ENCODE assay signal across 34 cellular contexts in the genomic region with DNA sequence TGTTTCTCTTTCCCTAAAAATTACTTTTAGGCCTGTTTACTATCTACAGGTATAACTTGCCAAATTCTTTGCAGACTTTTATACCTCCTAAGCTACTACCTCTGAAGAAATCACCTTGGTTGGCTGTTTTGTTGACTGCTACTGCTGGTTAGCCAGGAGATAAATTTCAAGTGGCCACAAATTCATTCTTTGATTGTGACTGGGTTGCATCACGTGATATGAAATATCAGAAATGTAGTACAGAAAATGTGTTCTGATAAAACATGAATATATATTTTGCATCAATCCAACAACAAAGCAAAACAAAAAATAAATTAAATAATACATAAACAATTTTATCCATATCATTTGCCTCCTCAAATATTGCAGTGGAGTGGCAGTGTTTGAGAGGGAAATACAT.
DNase-seq lines count a peak whose midpoint lies in the region; ATAC-seq, FAIRE-seq and TF ChIP-seq lines count a peak whose summit lies in the region.
"Had no signal": no experiment of that assay in that cellular context is flagged by ENCODE, and none has a peak within 500 bp of the region (broad histone marks: within the 10 kb centered on the region; RNA-seq: fewer than 3 reads in every experiment).

No MANE protein-coding gene starts in this region.

- POLR2A ChIA-PET in HepG2 (lab: Yijun Ruan, JAX) (no interaction called here), GM12878 (lab: Charles Lee) (no interaction called here), K562 (lab: Yijun Ruan, JAX) (no interaction called here)

- H4K20me1 ChIP-seq in HepG2 (ENCODE audit: insufficient read depth, low read length) (no peaks in the 10 kb centered on the region), GM12878 (ENCODE audit: control insufficient read depth, insufficient read depth) (no peaks in the 10 kb centered on the region), K562 (replicated peaks; ENCODE audit: control insufficient read depth, insufficient read depth, low read length) (no peaks in the 10 kb centered on the region)
- H4K20me1 ChIP-seq: BLaER1; BLaER1 treated with 17β-estradiol and CSF1 and Interleukin-3, amounts not matched to agents 10 nM and 100 nM had no signal

- H3K27me3 ChIP-seq in HepG2 (ENCODE audit: control insufficient read depth in 1 of 2, insufficient read depth in 2 of 2, low read length in 2 of 2): no peaks in the 10 kb centered on the region; a peak in 1 of 5 replicates
- H3K27me3 ChIP-seq in right lobe of liver: no peaks in the 10 kb centered on the region
- no peaks in the 10 kb centered on the region for H3K27me3 ChIP-seq in GM12878 (replicated peaks in 1 of 2; ENCODE audit: control insufficient read depth in 2 of 2, insufficient read depth in 2 of 2, low read length in 1 of 2)
- H3K27me3 ChIP-seq in K562 (ENCODE audit: control insufficient read depth in 2 of 2, insufficient read depth in 2 of 2, low read length in 2 of 2): no peaks in the 10 kb centered on the region
- H3K27me3 ChIP-seq: BE2C; BLaER1; BLaER1 treated with 17β-estradiol and CSF1 and Interleukin-3, amounts not matched to agents 10 nM and 100 nM had no signal

- no peak for TF ChIP-seq RAD21 in HepG2 (CRISPR knock-in tag; IDR thresholded peaks at IDR 0.05)
- TF ChIP-seq RAD21 in GM12878 (IDR thresholded peaks at IDR 0.05; ENCODE audit: insufficient read depth, low read depth, low read length): no peak
- TF ChIP-seq RAD21 in K562 (CRISPR knock-in tag; conservative IDR thresholded peaks at IDR 0.05 in 1 of 2, IDR thresholded peaks at IDR 0.05 in 1 of 2): no peak

- RAD21 ChIA-PET in GM12878 (lab: Charles Lee; ENCODE audit: unreplicated experiment): no interaction called here

- H3K4me3 ChIP-seq in HepG2 (replicated peaks in 1 of 3; ENCODE audit: insufficient read depth in 1 of 3, low read depth in 2 of 3, low read length in 3 of 3): no peak overlapping the region
- H3K4me3 ChIP-seq in right lobe of liver: no peak overlapping the region
- H3K4me3 ChIP-seq in GM12878: no peak overlapping the region
- H3K4me3 ChIP-seq in K562: no peak overlapping the region
- H3K4me3 ChIP-seq: A549; BLaER1; BLaER1 treated with 17β-estradiol and CSF1 and Interleukin-3, amounts not matched to agents 10 nM and 100 nM had no signal

- no peaks in the 10 kb centered on the region for H3K4me1 ChIP-seq in HepG2 (ENCODE audit: insufficient read depth, low read length)
- no peaks in the 10 kb centered on the region for H3K4me1 ChIP-seq in right lobe of liver
- no peaks in the 10 kb centered on the region for H3K4me1 ChIP-seq in GM12878 (ENCODE audit: control insufficient read depth, insufficient read depth, low read length)
- no peaks in the 10 kb centered on the region for H3K4me1 ChIP-seq in K562 (replicated peaks in 1 of 2; ENCODE audit: control insufficient read depth in 2 of 2, insufficient read depth in 2 of 2, low read length in 2 of 2)
- H3K4me1 ChIP-seq: A549; BLaER1; BLaER1 treated with 17β-estradiol and CSF1 and Interleukin-3, amounts not matched to agents 10 nM and 100 nM; Caco-2 had no signal

- intact Hi-C loops in HepG2 (cut with micrococcal nuclease; ENCODE audit: unreplicated experiment): no loop called here
- intact Hi-C loops in right lobe of liver (cut with DNase I): no loop called here
- intact Hi-C loops in GM12878 (cut with micrococcal nuclease; ENCODE audit: unreplicated experiment): no loop called here
- intact Hi-C loops in K562 (cut with micrococcal nuclease): no loop called here

- H3K9me1 ChIP-seq in K562 (ENCODE audit: control insufficient read depth, insufficient read depth, low read length): no peaks in the 10 kb centered on the region

- H3K4me1 Mint-ChIP-seq in stimulated activated naive CD8-positive, alpha-beta T cell treated with anti-CD3 and anti-CD28 coated beads, Interleukin-15, amount 100 ng/mL, for 72 hours: no peaks in the 10 kb centered on the region
- H3K4me1 Mint-ChIP-seq: B cell; CD14-positive monocyte; CD4-positive, alpha-beta memory T cell; CD4-positive, CD25-positive, alpha-beta regulatory T cell; CD8-positive, alpha-beta memory T cell had no signal

- no peak for ATAC-seq in HepG2
- ATAC-seq in right lobe of liver: no peak
- no peak for ATAC-seq in GM12878
- no peak for ATAC-seq in K562
- ATAC-seq in stimulated activated naive CD8-positive, alpha-beta T cell treated with anti-CD3 and anti-CD28 coated beads, Interleukin-15, amount 100 ng/mL, for 72 hours: no peak
- ATAC-seq: A549; CD8-positive, alpha-beta T cell had no signal

- H3K36me3 ChIP-seq in HepG2 (replicated peaks in 1 of 2; ENCODE audit: control insufficient read depth in 1 of 2, insufficient read depth in 2 of 2, low read length in 2 of 2): no peaks in the 10 kb centered on the region
- no peaks in the 10 kb centered on the region for H3K36me3 ChIP-seq in right lobe of liver
- no peaks in the 10 kb centered on the region for H3K36me3 ChIP-seq in GM12878 (ENCODE audit: control insufficient read depth in 2 of 2, insufficient read depth in 2 of 2, low read length in 1 of 2)
- no peaks in the 10 kb centered on the region for H3K36me3 ChIP-seq in K562 (ENCODE audit: control insufficient read depth, insufficient read depth, low read length)
- H3K36me3 ChIP-seq: BE2C; BLaER1; BLaER1 treated with 17β-estradiol and CSF1 and Interleukin-3, amounts not matched to agents 10 nM and 100 nM had no signal

- H3K9me3 Mint-ChIP-seq in stimulated activated naive CD8-positive, alpha-beta T cell treated with anti-CD3 and anti-CD28 coated beads, Interleukin-15, amount 100 ng/mL, for 72 hours: peaks cover 0 to 5% of the 10 kb centered on the region in 2 donors

- no peak overlapping the region for H3K9ac ChIP-seq in HepG2 (ENCODE audit: insufficient read depth, low read depth, low read length)
- no peak overlapping the region for H3K9ac ChIP-seq in GM12878 (ENCODE audit: control insufficient read depth, insufficient read depth, low read length)
- H3K9ac ChIP-seq in K562 (ENCODE audit: insufficient read depth in 1 of 2, low read depth in 2 of 2, low read length in 2 of 2): no peak overlapping the region
- H3K9ac ChIP-seq: BLaER1; BLaER1 treated with 17β-estradiol and CSF1 and Interleukin-3, amounts not matched to agents 10 nM and 100 nM had no signal

- TF ChIP-seq EP300 in HepG2 (IDR thresholded peaks at IDR 0.05; ENCODE audit: low read depth in 2 of 2, low read length in 2 of 2): no peak
- no peak for TF ChIP-seq EP300 in HepG2 (CRISPR knock-in tag; IDR thresholded peaks at IDR 0.05; ENCODE audit: borderline replicate concordance)
- TF ChIP-seq EP300 in GM12878 (IDR thresholded peaks at IDR 0.05; ENCODE audit: borderline replicate concordance in 1 of 2, control insufficient read depth in 1 of 2, low read depth in 2 of 2, low read length in 2 of 2): no peak
- no peak for TF ChIP-seq EP300 in K562 (IDR thresholded peaks at IDR 0.05; ENCODE audit: low read length)

- H3K9me3 ChIP-seq in HepG2 (ENCODE audit: low read length) (no peaks in the 10 kb centered on the region), right lobe of liver (no peaks in the 10 kb centered on the region), GM12878 (replicated peaks; ENCODE audit: control insufficient read depth, insufficient read depth, low read length) (no peaks in the 10 kb centered on the region), K562 (replicated peaks; ENCODE audit: control insufficient read depth, insufficient read depth, low read depth, low read length) (no peaks in the 10 kb centered on the region)
- H3K9me3 ChIP-seq: A549; BE2C; BLaER1; BLaER1 treated with 17β-estradiol and CSF1 and Interleukin-3, amounts not matched to agents 10 nM and 100 nM; Caco-2 had no signal

- no peak for DNase-seq in HepG2 (ENCODE audit: low spot score)
- DNase-seq in right lobe of liver: no peak
- DNase-seq in GM12878 (ENCODE audit: low read depth, low spot score): no peak
- no peak for DNase-seq in K562 (ENCODE audit: extremely low read depth in 1 of 4, low spot score in 3 of 4)
- no peak for DNase-seq in stimulated activated naive CD8-positive, alpha-beta T cell treated with anti-CD3 and anti-CD28 coated beads, Interleukin-15, amount 100 ng/mL, for 72 hours
- DNase-seq in NCI-H1092 treated with DMSO at 0.1 percent for 48 hours (lab: John Stamatoyannopoulos, UW): no peak
- DNase-seq: 8988T; ACHN; AML-193; BE2C; C1 segment of cervical spinal cord; Caco-2; Calu3; CD4-positive, alpha-beta memory T cell; CD4-positive, alpha-beta T cell; CD4-positive, CD25-positive, alpha-beta regulatory T cell; CD8-positive, alpha-beta memory T cell; CD8-positive, alpha-beta T cell; COR-L47; DMS 273 treated with DMSO at 0.1 percent for 48 hours; DMS153; DMS53; DMS79; DMS79 treated with DMSO at 0.1 percent for 48 hours; DND-41; EL had no signal

- TF ChIP-seq CTCF in HepG2 (CRISPR knock-in tag; IDR thresholded peaks at IDR 0.05): no peak
- TF ChIP-seq CTCF in right lobe of liver (IDR thresholded peaks at IDR 0.05): no peak
- no peak for TF ChIP-seq CTCF in GM12878 (IDR thresholded peaks at IDR 0.05 in 2 of 3, conservative IDR thresholded peaks at IDR 0.05 in 1 of 3; ENCODE audit: control insufficient read depth in 2 of 3, extremely low read depth in 1 of 3, insufficient read depth in 1 of 3, low read depth in 3 of 3, low read length in 3 of 3)
- no peak for TF ChIP-seq CTCF in K562 (IDR thresholded peaks at IDR 0.05 in 2 of 3, conservative IDR thresholded peaks at IDR 0.05 in 1 of 3; ENCODE audit: insufficient read depth in 2 of 3, low read depth in 1 of 3, low read length in 3 of 3)

- H3K79me2 ChIP-seq in HepG2 (ENCODE audit: insufficient read depth, low read length) (no peaks in the 10 kb centered on the region), GM12878 (ENCODE audit: control insufficient read depth, insufficient read depth, low read length) (no peaks in the 10 kb centered on the region), K562 (ENCODE audit: control insufficient read depth, insufficient read depth, low read length) (no peaks in the 10 kb centered on the region)

- SMC1A ChIA-PET in GM12878 (lab: Charles Lee; ENCODE audit: uncharacterized antibody, unreplicated experiment): no interaction called here

- BruUV-seq in HepG2 (replicated peaks; lab: Mats Ljungman, UMichigan): no TSS peak
- BruUV-seq in GM12878 (replicated peaks; lab: Mats Ljungman, UMichigan): no TSS peak
- no TSS peak for BruUV-seq in K562 (replicated peaks; lab: Mats Ljungman, UMichigan)

- H3K4me2 ChIP-seq in HepG2 (ENCODE audit: low read depth, low read length): no peak overlapping the region
- no peak overlapping the region for H3K4me2 ChIP-seq in GM12878 (ENCODE audit: control insufficient read depth, insufficient read depth)
- H3K4me2 ChIP-seq in K562 (ENCODE audit: insufficient read depth, low read length): no peak overlapping the region
- H3K4me2 ChIP-seq: A549; BLaER1; BLaER1 treated with 17β-estradiol and CSF1 and Interleukin-3, amounts not matched to agents 10 nM and 100 nM had no signal

- H3K27me3 Mint-ChIP-seq in stimulated activated naive CD8-positive, alpha-beta T cell treated with anti-CD3 and anti-CD28 coated beads, Interleukin-15, amount 100 ng/mL, for 72 hours: no peaks in the 10 kb centered on the region
- H3K27me3 Mint-ChIP-seq: B cell; CD4-positive, alpha-beta memory T cell; CD4-positive, alpha-beta T cell; CD4-positive, CD25-positive, alpha-beta regulatory T cell; CD8-positive, alpha-beta memory T cell had no signal

- TF ChIP-seq POLR2A in HepG2 (IDR thresholded peaks at IDR 0.05; ENCODE audit: insufficient read depth in 1 of 2, low read depth in 2 of 2, low read length in 2 of 2) (no peak), right lobe of liver (IDR thresholded peaks at IDR 0.05) (no peak), GM12878 (IDR thresholded peaks at IDR 0.05; ENCODE audit: low read depth, low read length) (no peak), K562 (conservative IDR thresholded peaks at IDR 0.05) (no peak)

- no peak overlapping the region for H3K4me3 Mint-ChIP-seq in stimulated activated naive CD8-positive, alpha-beta T cell treated with anti-CD3 and anti-CD28 coated beads, Interleukin-15, amount 100 ng/mL, for 72 hours
- H3K4me3 Mint-ChIP-seq: B cell; CD14-positive monocyte; CD4-positive, alpha-beta memory T cell; CD4-positive, alpha-beta T cell; CD4-positive, CD25-positive, alpha-beta regulatory T cell; CD8-positive, alpha-beta memory T cell; CD8-positive, alpha-beta T cell had no signal

- H2AFZ ChIP-seq in HepG2 (ENCODE audit: low read length) (no peak overlapping the region), GM12878 (ENCODE audit: control insufficient read depth, low read depth, low read length) (no peak overlapping the region), K562 (ENCODE audit: low read depth, low read length) (no peak overlapping the region)

- H3K27ac ChIP-seq in HepG2 (ENCODE audit: extremely low read length, insufficient read depth, low read length): no peak overlapping the region
- no peak overlapping the region for H3K27ac ChIP-seq in right lobe of liver
- no peak overlapping the region for H3K27ac ChIP-seq in GM12878 (ENCODE audit: control insufficient read depth, insufficient read depth)
- no peak overlapping the region for H3K27ac ChIP-seq in K562 (ENCODE audit: extremely low read depth, low read depth, low read length)
- H3K27ac ChIP-seq: 22Rv1; A549; BLaER1; BLaER1 treated with 17β-estradiol and CSF1 and Interleukin-3, amounts not matched to agents 10 nM and 100 nM; C4-2B had no signal

- H3K27ac Mint-ChIP-seq in stimulated activated naive CD8-positive, alpha-beta T cell treated with anti-CD3 and anti-CD28 coated beads, Interleukin-15, amount 100 ng/mL, for 72 hours: no peak overlapping the region
- H3K27ac Mint-ChIP-seq: B cell; CD14-positive monocyte; CD4-positive, alpha-beta memory T cell; CD4-positive, alpha-beta T cell; CD4-positive, CD25-positive, alpha-beta regulatory T cell; CD8-positive, alpha-beta memory T cell; CD8-positive, alpha-beta T cell had no signal

- WGBS in HepG2 (ENCODE audit: low lambda C conversion rate): 0% methylated on average over 1 of the region's 1 CpG
- WGBS in right lobe of liver (ENCODE audit: insufficient coverage, low coverage, low lambda C conversion rate, missing lambda C conversion rate): 53% methylated on average over 1 of the region's 1 CpG
- WGBS in GM12878 (ENCODE audit: insufficient coverage, insufficient replicate concordance, low lambda C conversion rate, missing lambda C conversion rate): 5% methylated on average over 1 of the region's 1 CpG
- 0% methylated on average over 1 of the region's 1 CpG for WGBS in K562 (ENCODE audit: insufficient coverage, low coverage, missing lambda C conversion rate)

- CTCF ChIA-PET in HepG2 (lab: Yijun Ruan, JAX; ENCODE audit: low intra/inter-chr PET ratio, low total read pairs) (no interaction called here), GM12878 (lab: Yijun Ruan, JAX) (no interaction called here), K562 (lab: Yijun Ruan, JAX; ENCODE audit: low intra/inter-chr PET ratio) (no interaction called here)

- FAIRE-seq in HepG2 (lab: Jason Lieb, UNC): no peak
- no peak for FAIRE-seq in GM12878 (lab: Jason Lieb, UNC)
- FAIRE-seq in K562 (lab: Jason Lieb, UNC): no peak
- FAIRE-seq: A549, D721Med had no signal

- in situ Hi-C loops in HepG2 (cut with HindIII; ENCODE audit: extremely low pct_ligation_motif_present, low pct_unique_long_range_greater_than_20kb): no loop called here
- in situ Hi-C loops in GM12878 (cut with MboI): no loop called here
- in situ Hi-C loops in K562 (cut with MboI): no loop called here

Comparison
In these comparisons a context has a peak if more than half of its experiments do, and no peak if none do; other contexts are left out.
1. Of the 241 proteins assayed by ChIP-seq in both HepG2 and K562: peak only in HepG2: RAD51; only in K562: TFE3; in both: none; in neither: 238; mixed calls (peak in some experiments, not most) for 1.